Comparison of ENCODE assay signal across 23 cellular contexts in genomic region chr11:64891880-64892279, GRCh38. TPM values are rescaled to one million over a fixed set of nuclear protein-coding genes. Genes with fewer than 3 reads are reported as not detected.
DNase-seq lines count a peak whose midpoint lies in the region; TF ChIP-seq lines count a peak whose summit lies in the region.
"Had no signal": no experiment of that assay in that cellular context is flagged by ENCODE, and none has a peak within 500 bp of the region (broad histone marks: within the 10 kb centered on the region; RNA-seq: fewer than 3 reads in every experiment).

No MANE protein-coding gene starts in this region.

- intact Hi-C loops in Caco-2 (cut with micrococcal nuclease; ENCODE audit: unreplicated experiment) = loop anchor here (5.0 kb wide), 1 partner anchor 90 kb away; the partner anchor contains the start of gene MAP4K2

- H3K27me3 ChIP-seq in Caco-2 (replicated peaks; ENCODE audit: control insufficient read depth, insufficient read depth, low read length) (no peaks in the 10 kb centered on the region), Peyer's patch (no peaks in the 10 kb centered on the region)
- H3K27me3 ChIP-seq: BE2C, tibial nerve had no signal

- H3K27ac Mint-ChIP-seq in Caco-2 (ENCODE audit: unreplicated experiment) = peak overlapping the region; percentile 93
- peak overlapping the region; percentile 24 for H3K27ac Mint-ChIP-seq in glutamatergic neuron (ENCODE audit: unreplicated experiment)
- peak overlapping the region; percentile 22 for H3K27ac Mint-ChIP-seq in progenitor cell of endocrine pancreas
- H3K27ac Mint-ChIP-seq: T-cell had no signal

- H3K27me3 Mint-ChIP-seq in Caco-2 (ENCODE audit: insufficient read depth, unreplicated experiment) (no peaks in the 10 kb centered on the region), glutamatergic neuron (ENCODE audit: unreplicated experiment) (peaks cover 2% of the 10 kb centered on the region), progenitor cell of endocrine pancreas (no peaks in the 10 kb centered on the region)
- H3K27me3 Mint-ChIP-seq: T-cell had no signal

- H3K4me3 Mint-ChIP-seq in Caco-2 (ENCODE audit: unreplicated experiment) = peak overlapping the region; percentile 80
- peak overlapping the region; percentile 10 for H3K4me3 Mint-ChIP-seq in glutamatergic neuron (ENCODE audit: unreplicated experiment)
- peak overlapping the region; percentile 65 for H3K4me3 Mint-ChIP-seq in progenitor cell of endocrine pancreas (ENCODE audit: low read depth)
- H3K4me3 Mint-ChIP-seq: T-cell had no signal

- peaks cover 58% of the 10 kb centered on the region for H3K36me3 Mint-ChIP-seq in Caco-2 (ENCODE audit: insufficient read depth, unreplicated experiment)
- H3K36me3 Mint-ChIP-seq in glutamatergic neuron (ENCODE audit: unreplicated experiment) = no peaks in the 10 kb centered on the region
- H3K36me3 Mint-ChIP-seq in progenitor cell of endocrine pancreas (ENCODE audit: insufficient read depth) = no peaks in the 10 kb centered on the region

- no peak for TF ChIP-seq CTCF in Caco-2 (IDR thresholded peaks at IDR 0.05; ENCODE audit: insufficient read depth in 1 of 2, low read depth in 1 of 2, low read length in 1 of 2, severe bottlenecking in 1 of 2, unreplicated experiment in 1 of 2)
- no peak for TF ChIP-seq CTCF in Peyer's patch (IDR thresholded peaks at IDR 0.05)
- TF ChIP-seq CTCF in glutamatergic neuron (IDR thresholded peaks at IDR 0.05; ENCODE audit: partially characterized antibody, unreplicated experiment) = no peak
- TF ChIP-seq CTCF in progenitor cell of endocrine pancreas (IDR thresholded peaks at IDR 0.05; ENCODE audit: unreplicated experiment) = no peak

- H3K27ac ChIP-seq in Peyer's patch = peak overlapping the region in 3 of 4 donors; percentile 84 to 100 (median 97)
- H3K27ac ChIP-seq: GM23248 had no signal

- POLR2A ChIA-PET in Caco-2 (lab: Charles Lee) = interaction anchor here (0.5 to 1.1 kb wide), 2 partner anchors 31 to 230 kb away, joined by 3 read pairs; partner anchors contain the start of genes FAU and MRPL49

- BruUV-seq in Caco-2 (replicated peaks; lab: Mats Ljungman, UMichigan) = no TSS peak

- CTCF ChIA-PET in Caco-2 (lab: Charles Lee) = interaction anchor here (1.4 to 5.0 kb wide), 3 partner anchors 15 to 44 kb away, joined by 4 to 51 read pairs (median 22); no protein-coding TSS in a partner anchor

- H3K4me3 ChIP-seq in Caco-2 (ENCODE audit: low read depth, low read length) (peak overlapping the region; percentile 78), Peyer's patch (peak overlapping the region in 3 of 4 donors; percentile 45 to 85 (median 61))
- H3K4me3 ChIP-seq: GM23248 had no signal

- in situ Hi-C loops in ACHN (cut with HindIII; ENCODE audit: low pct_ligation_motif_present, low pct_unique_long_range_greater_than_20kb, low sequenced_read_pairs) = loop anchor here (5.0 kb wide), 1 partner anchor 40 kb away; no protein-coding TSS in a partner anchor

- TF ChIP-seq POLR2A in Peyer's patch (IDR thresholded peaks at IDR 0.05) = no peak

- H3K9me3 Mint-ChIP-seq in Caco-2 (ENCODE audit: unreplicated experiment) = no peaks in the 10 kb centered on the region
- H3K9me3 Mint-ChIP-seq in glutamatergic neuron (ENCODE audit: unreplicated experiment) = no peaks in the 10 kb centered on the region
- no peaks in the 10 kb centered on the region for H3K9me3 Mint-ChIP-seq in progenitor cell of endocrine pancreas (ENCODE audit: low read depth)
- H3K9me3 Mint-ChIP-seq: T-cell had no signal

- H3K9me3 ChIP-seq in Caco-2 (no peaks in the 10 kb centered on the region), Peyer's patch (no peaks in the 10 kb centered on the region)
- H3K9me3 ChIP-seq: BE2C, tibial nerve had no signal

- DNase-seq in Caco-2 (no peak), Peyer's patch (no peak), glutamatergic neuron (no peak), progenitor cell of endocrine pancreas (ENCODE audit: low spot score, unreplicated experiment) (no peak), superior temporal gyrus (ENCODE audit: extremely low spot score) (no peak), ACHN (no peak), UCSD-AML1 (lab: John Stamatoyannopoulos, UW; ENCODE audit: unreplicated experiment) (no peak)
- DNase-seq: activated T-cell treated with anti-CD3 and anti-CD28 coated beads, Interleukin-2, amount 50 U/mL, for 48 hours; BE2C; dermis blood vessel endothelial cell; GM23248; Karpas-422; midbrain; NCI-H1092; NCI-H2029; NCI-H446 treated with DMSO at 0.1 percent for 48 hours; retina; SHP77; stimulated activated CD4-positive, alpha-beta T cell treated with anti-CD3 and anti-CD28 coated beads, Interleukin-15, amount 100 ng/mL, for 24 hours; T-cell had no signal

- H3K36me3 ChIP-seq in Caco-2 (ENCODE audit: control insufficient read depth, insufficient read depth, low read length) = peaks cover 12% of the 10 kb centered on the region
- H3K36me3 ChIP-seq in Peyer's patch = peaks cover 0 to 41% (median 0%) of the 10 kb centered on the region in 3 donors
- H3K36me3 ChIP-seq: BE2C had no signal

- H3K4me1 Mint-ChIP-seq in Caco-2 (ENCODE audit: low read depth, unreplicated experiment) (peaks cover 35% of the 10 kb centered on the region), glutamatergic neuron (ENCODE audit: low read depth, unreplicated experiment) (peaks cover 23% of the 10 kb centered on the region), progenitor cell of endocrine pancreas (ENCODE audit: low read depth) (peaks cover 44% of the 10 kb centered on the region)

- H3K4me1 ChIP-seq in Caco-2 (peaks cover 67% of the 10 kb centered on the region), Peyer's patch (peaks cover 3 to 20% (median 13%) of the 10 kb centered on the region in 4 donors)

RNA-seq across cellular contexts. Expression of gene EHD1, which starts 13.5 kb away (rescaled TPM):
- 123 and 129 TPM in 2 replicates for total RNA-seq in Caco-2 (2022)
- 100 to 1,000 TPM in 2 of 4 donors, 10 to 100 TPM in 2; 56.2 to 185 (median 98.6) TPM for total RNA-seq in Peyer's patch
- 114 TPM for total RNA-seq in glutamatergic neuron (ENCODE audit: unreplicated experiment)
- total RNA-seq in progenitor cell of endocrine pancreas = 55.0 and 57.2 TPM in 2 replicates

RNA-seq across cellular contexts. Expression of gene ATG2A, which starts 25.1 kb away (rescaled TPM):
- total RNA-seq in Caco-2 (2022) = 27.9 and 31.1 TPM in 2 replicates
- 10 to 100 TPM; 38.8 to 79.6 (median 66.6) TPM for total RNA-seq in Peyer's patch
- 25.9 TPM for total RNA-seq in glutamatergic neuron (ENCODE audit: unreplicated experiment)
- 33.2 and 35.0 TPM in 2 replicates for total RNA-seq in progenitor cell of endocrine pancreas

RNA-seq across cellular contexts. Expression of gene PPP2R5B, which starts 32.6 kb away (rescaled TPM):
- total RNA-seq in Caco-2 (2022) (7.4 and 7.7 TPM in 2 replicates), Peyer's patch (10 to 100 TPM; 20.0 to 46.2 (median 22.5) TPM), glutamatergic neuron (ENCODE audit: unreplicated experiment) (148 TPM), progenitor cell of endocrine pancreas (14.1 and 15.9 TPM in 2 replicates)

RNA-seq across cellular contexts. Expression of gene GPHA2, which starts 43.8 kb away (rescaled TPM):
- total RNA-seq in Caco-2 (2022) (not detected in 2 replicates), Peyer's patch (not detected), glutamatergic neuron (ENCODE audit: unreplicated experiment) (not detected), progenitor cell of endocrine pancreas (0.41 TPM in 1 of 2 replicates, not detected in the other)
- total RNA-seq: bronchial epithelial cell, dermis blood vessel endothelial cell, frontal cortex, GM23248, tibial nerve had no signal

RNA-seq across cellular contexts. Expression of gene CDC42BPG, which starts 47.4 kb away (rescaled TPM):
- 29.1 and 36.0 TPM in 2 replicates for total RNA-seq in Caco-2 (2022)
- 10 to 100 TPM; 25.6 to 78.6 (median 52.1) TPM for total RNA-seq in Peyer's patch
- 2.3 TPM for total RNA-seq in glutamatergic neuron (ENCODE audit: unreplicated experiment)
- 20.1 and 21.1 TPM in 2 replicates for total RNA-seq in progenitor cell of endocrine pancreas
- total RNA-seq: GM23248 had no signal

Comparison
In these comparisons a context has a peak if more than half of its experiments do, and no peak if none do; other contexts are left out.
1. H3K27ac Mint-ChIP-seq: peak in every context shown above with its lines; median percentile 93 in Caco-2; 24 in glutamatergic neuron; 22 in progenitor cell of endocrine pancreas.
2. H3K4me3 Mint-ChIP-seq: peak in every context shown above with its lines; median percentile 80 in Caco-2; 65 in progenitor cell of endocrine pancreas; 10 in glutamatergic neuron.